ENCODE assay signal across 1 cellular context in the genomic region with DNA sequence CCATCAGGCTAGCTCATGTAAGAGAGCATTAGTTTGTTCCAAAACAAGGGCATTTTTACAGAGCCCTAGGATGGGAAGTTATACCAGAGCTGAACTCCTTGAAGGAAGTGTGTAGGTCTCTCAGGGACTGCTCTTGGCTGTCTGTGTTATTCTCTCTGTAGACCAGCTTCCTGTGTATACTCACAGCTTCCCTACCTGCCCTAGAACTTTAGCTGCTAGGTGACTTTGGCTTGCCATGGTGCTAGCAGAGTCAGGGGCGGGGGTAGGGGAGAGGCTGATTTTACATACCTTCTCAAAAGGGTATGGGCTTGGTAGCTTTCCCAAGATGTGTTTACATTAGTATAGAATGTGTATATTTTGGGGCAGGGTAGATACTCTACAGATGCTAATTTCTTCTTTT.
TF ChIP-seq lines count a peak whose summit lies in the region.

No MANE protein-coding gene starts in this region.

TF ChIP-seq in HepG2, 621 proteins besides CTCF, POLR2A, EP300 and RAD21:
- TF ChIP-seq RBM22 (optimal IDR thresholded peaks at IDR 0.05; ENCODE audit: low read length) (peak; percentile 70), ZNF709 (CRISPR knock-in tag; IDR thresholded peaks at IDR 0.05) (no peak)
